8 cellular contexts compared by ENCODE assay signal in the genomic region with DNA sequence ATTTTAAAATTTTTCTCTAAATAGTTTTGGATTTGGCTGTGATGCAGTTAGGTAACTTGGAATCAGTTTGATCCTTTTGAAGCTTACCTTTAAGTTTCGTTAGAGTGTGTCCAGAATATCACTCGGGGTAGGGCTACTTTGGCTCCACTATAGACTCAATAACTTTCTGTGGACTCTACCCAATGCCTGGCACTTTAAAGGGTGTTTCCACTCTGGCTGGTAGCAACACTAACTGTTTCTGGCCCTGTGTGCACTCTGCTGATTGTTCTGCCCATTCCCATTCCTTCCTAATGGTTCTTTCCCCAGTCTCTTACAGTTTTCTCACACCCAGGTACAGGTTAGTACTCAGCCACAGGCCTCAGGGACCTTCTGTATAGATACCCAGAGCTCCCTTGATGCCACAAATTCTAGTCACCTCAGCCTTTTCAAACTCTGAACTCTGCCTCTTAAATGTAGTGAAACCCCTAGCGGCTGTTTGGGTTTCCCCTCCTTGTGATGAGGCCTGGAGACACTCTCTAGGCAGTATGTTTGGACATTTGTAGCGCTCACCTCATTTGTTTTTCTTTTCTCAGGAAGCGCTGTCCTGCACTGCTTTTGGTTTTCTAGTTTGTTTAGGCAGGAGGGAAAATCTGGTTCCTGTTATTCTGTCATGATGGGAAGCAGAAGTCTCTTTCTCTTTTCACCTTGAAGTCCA. TPM values are rescaled to one million over a fixed set of nuclear protein-coding genes. Genes with fewer than 3 reads are reported as not detected.
DNase-seq lines count a peak whose midpoint lies in the region; ATAC-seq, FAIRE-seq and TF ChIP-seq lines count a peak whose summit lies in the region.

No MANE protein-coding gene starts in this region.

- H3K4me3 Mint-ChIP-seq in CD14-positive monocyte = no peak overlapping the region

- H3K27ac Mint-ChIP-seq in CD14-positive monocyte = peak overlapping the region in 6 of 7 donors; percentile 5 to 65 (median 44)

- H3K27me3 Mint-ChIP-seq in CD14-positive monocyte (ENCODE audit: low read depth in 3 of 3) = peaks cover 0 to 1% (median 0%) of the 10 kb centered on the region in 3 donors

- no peaks in the 10 kb centered on the region for H3K9me3 Mint-ChIP-seq in CD14-positive monocyte

- H3K36me3 Mint-ChIP-seq in CD14-positive monocyte = peaks cover 6 to 11% of the 10 kb centered on the region in 2 donors

- no peak for FAIRE-seq in HTR-8/SVneo (lab: Jason Lieb, UNC)

- no peak for DNase-seq in CD14-positive monocyte (ENCODE audit: low spot score)
- DNase-seq in dermis microvascular lymphatic vessel endothelial cell (ENCODE audit: low read depth in 2 of 2) = peak; percentile 74 to 89
- DNase-seq in HTR-8/SVneo (ENCODE audit: insufficient read length, low spot score) = no peak
- no peak for DNase-seq in D341Med (ENCODE audit: low spot score)
- DNase-seq in DMS 273 (lab: John Stamatoyannopoulos, UW; ENCODE audit: unreplicated experiment) = no peak
- DNase-seq in NCI-H1417 (lab: John Stamatoyannopoulos, UW) = no peak

- intact Hi-C loops in CD14-positive monocyte (cut with micrococcal nuclease) = no loop called here

- no peak for TF ChIP-seq CTCF in CD14-positive monocyte (IDR thresholded peaks at IDR 0.05)

- ATAC-seq in GM19035 (IDR thresholded peaks at IDR 0.05; ENCODE audit: unreplicated experiment) = peak; percentile 91
- peak; percentile 94 for ATAC-seq in HG02973 (IDR thresholded peaks at IDR 0.05; ENCODE audit: unreplicated experiment)

- peaks cover 8% of the 10 kb centered on the region for H3K4me1 Mint-ChIP-seq in CD14-positive monocyte

RNA-seq across cellular contexts. Expression of gene CUL5, which starts 16.8 kb away (rescaled TPM):
- 10 to 100 TPM; 24.7 to 36.7 TPM for polyA plus RNA-seq in CD14-positive monocyte
- 30.9 and 32.9 TPM in 2 replicates for total RNA-seq in dermis microvascular lymphatic vessel endothelial cell

Comparison
In these comparisons a context has a peak if more than half of its experiments do, and no peak if none do; other contexts are left out.
1. DNase-seq: peak in dermis microvascular lymphatic vessel endothelial cell (2 of 2); none in CD14-positive monocyte (single experiment), HTR-8/SVneo (single experiment), D341Med (single experiment), DMS 273 (single experiment) and NCI-H1417 (0 of 3).